Comparison of ENCODE assay signal across 9 cellular contexts in the genomic region with DNA sequence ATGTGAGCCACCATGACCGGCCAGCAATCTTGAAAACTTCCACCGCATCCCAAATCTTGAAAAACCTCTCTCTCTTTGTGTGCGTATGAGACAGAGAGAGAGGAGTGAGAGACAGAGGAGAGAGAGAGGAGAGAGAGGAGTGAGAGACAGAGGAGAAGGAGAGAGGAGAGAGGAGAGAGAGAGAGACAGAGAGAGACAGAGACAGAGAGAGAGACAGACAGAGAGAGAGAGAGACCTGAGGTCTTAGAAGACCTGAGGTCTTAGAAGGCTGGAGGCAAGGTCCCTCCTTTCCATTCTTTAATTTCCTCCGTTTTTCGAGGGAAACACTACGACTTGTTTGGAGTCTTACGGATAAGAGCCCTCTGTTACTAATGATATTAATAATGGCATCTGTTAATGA. TPM values are rescaled to one million over a fixed set of nuclear protein-coding genes. Genes with fewer than 3 reads are reported as not detected.
DNase-seq lines count a peak whose midpoint lies in the region; ATAC-seq, FAIRE-seq and TF ChIP-seq lines count a peak whose summit lies in the region.
"Had no signal": no experiment of that assay in that cellular context is flagged by ENCODE, and none has a peak within 500 bp of the region (broad histone marks: within the 10 kb centered on the region; RNA-seq: fewer than 3 reads in every experiment).

No MANE protein-coding gene starts in this region.

- TF ChIP-seq CTCF in K562 (IDR thresholded peaks at IDR 0.05 in 2 of 3, conservative IDR thresholded peaks at IDR 0.05 in 1 of 3; ENCODE audit: insufficient read depth in 2 of 3, low read depth in 1 of 3, low read length in 3 of 3) = no peak
- TF ChIP-seq CTCF in upper lobe of left lung (IDR thresholded peaks at IDR 0.05) = no peak
- no peak for TF ChIP-seq CTCF in H9 (conservative IDR thresholded peaks at IDR 0.05)

- H3K4me2 ChIP-seq in K562 (ENCODE audit: insufficient read depth, low read length) (peak overlapping the region; percentile 57; the same call in 1 of the 2 replicates), H9 (ENCODE audit: insufficient read depth, insufficient read length, low read length) (no peak overlapping the region)

- no peaks in the 10 kb centered on the region for H3K79me1 ChIP-seq in H9 (ENCODE audit: insufficient read depth, low read depth, low read length, poor library complexity, severe bottlenecking)

- H3K4me1 ChIP-seq in K562 (replicated peaks in 1 of 2; ENCODE audit: control insufficient read depth in 2 of 2, insufficient read depth in 2 of 2, low read length in 2 of 2) (peaks cover 0 to 10% of the 10 kb centered on the region in 2 experiments; a peak in 3 of 5 replicates), muscle layer of duodenum (ENCODE audit: control insufficient read depth in 1 of 2, insufficient read depth in 2 of 2, low read length in 2 of 2) (peaks cover 9 to 13% of the 10 kb centered on the region in 2 donors), upper lobe of left lung (peaks cover 0 to 10% (median 4%) of the 10 kb centered on the region in 4 donors), H9 (ENCODE audit: insufficient read depth, low read length) (no peaks in the 10 kb centered on the region)

- H2BK5ac ChIP-seq in H9 (ENCODE audit: insufficient read length, low read length) = no peak overlapping the region

- H3K27ac ChIP-seq in K562 (ENCODE audit: extremely low read depth, low read depth, low read length) (no peak overlapping the region), muscle layer of duodenum (ENCODE audit: low read length) (no peak overlapping the region), upper lobe of left lung (no peak overlapping the region), H9 (ENCODE audit: insufficient read length, low read depth, low read length) (no peak overlapping the region)

- 31% methylated on average over 7 of the region's 7 CpGs for WGBS in K562 (ENCODE audit: insufficient coverage, low coverage, missing lambda C conversion rate)
- 33 to 46% methylated on average over 7 of the region's 7 CpGs for WGBS in upper lobe of left lung, 2 donors
- WGBS in H9 (ENCODE audit: extremely low coverage, insufficient read length, low lambda C conversion rate) = no CpG with 5 or more reads among the region's 7 CpGs

- H3K9me3 Mint-ChIP-seq in activated naive CD4-positive, alpha-beta T cell treated with anti-CD3 and anti-CD28 coated beads, Interleukin-2, amount 50 U/mL, for 24 hours = no peaks in the 10 kb centered on the region
- no peaks in the 10 kb centered on the region for H3K9me3 Mint-ChIP-seq in H9

- BruUV-seq in K562 (replicated peaks; lab: Mats Ljungman, UMichigan) = no TSS peak

- no peak overlapping the region for H2BK15ac ChIP-seq in H9 (ENCODE audit: low read depth, low read length)

- no peaks in the 10 kb centered on the region for H3K36me3 Mint-ChIP-seq in activated naive CD4-positive, alpha-beta T cell treated with anti-CD3 and anti-CD28 coated beads, Interleukin-2, amount 50 U/mL, for 24 hours
- H3K36me3 Mint-ChIP-seq in H9 (ENCODE audit: insufficient read depth in 1 of 3, low read depth in 3 of 3) = no peaks in the 10 kb centered on the region; a peak in 2 of 7 replicates

- no peak overlapping the region for H3T11ph ChIP-seq in H9 (ENCODE audit: low read length)

- no peaks in the 10 kb centered on the region for H3K27me3 ChIP-seq in K562 (ENCODE audit: control insufficient read depth in 2 of 2, insufficient read depth in 2 of 2, low read length in 2 of 2)
- H3K27me3 ChIP-seq in muscle layer of duodenum (ENCODE audit: low read depth, low read length) = no peaks in the 10 kb centered on the region
- H3K27me3 ChIP-seq in upper lobe of left lung = no peaks in the 10 kb centered on the region
- no peaks in the 10 kb centered on the region for H3K27me3 ChIP-seq in H9 (ENCODE audit: insufficient read depth, low read length)

- H4K20me1 ChIP-seq in K562 (replicated peaks; ENCODE audit: control insufficient read depth, insufficient read depth, low read length) (no peaks in the 10 kb centered on the region), H9 (ENCODE audit: control insufficient read depth, insufficient read depth, insufficient read length) (no peaks in the 10 kb centered on the region)

- no peak for TF ChIP-seq RAD21 in K562 (CRISPR knock-in tag; conservative IDR thresholded peaks at IDR 0.05 in 1 of 2, IDR thresholded peaks at IDR 0.05 in 1 of 2)

- CTCF ChIA-PET in K562 (lab: Yijun Ruan, JAX; ENCODE audit: low intra/inter-chr PET ratio) = interaction anchor here (0.8 to 1.4 kb wide), 2 partner anchors 118 to 178 kb away, joined by 3 to 4 read pairs; no protein-coding TSS in a partner anchor

- H3K4me3 Mint-ChIP-seq in activated naive CD4-positive, alpha-beta T cell treated with anti-CD3 and anti-CD28 coated beads, Interleukin-2, amount 50 U/mL, for 24 hours = peak overlapping the region; percentile 73
- H3K4me3 Mint-ChIP-seq in H9 = no peak overlapping the region; a peak in 1 of 5 replicates

- no peak overlapping the region for H3K4ac ChIP-seq in H9 (ENCODE audit: low read depth, low read length)

- H3K23me2 ChIP-seq in H9 (ENCODE audit: insufficient read length, low read depth, low read length, poor library complexity, severe bottlenecking) = no peaks in the 10 kb centered on the region

- H3K27me3 Mint-ChIP-seq in activated naive CD4-positive, alpha-beta T cell treated with anti-CD3 and anti-CD28 coated beads, Interleukin-2, amount 50 U/mL, for 24 hours = no peaks in the 10 kb centered on the region
- H3K27me3 Mint-ChIP-seq in H9 (ENCODE audit: low read depth) = peaks cover 2% of the 10 kb centered on the region; the same call in 1 of the 2 replicates

- H2BK120ac ChIP-seq in H9 (ENCODE audit: low read depth, low read length, poor library complexity, severe bottlenecking) = no peak overlapping the region

- H2AFZ ChIP-seq in K562 (ENCODE audit: low read depth, low read length) (peak overlapping the region; percentile 66), H9 (ENCODE audit: low read length) (no peak overlapping the region)

- in situ Hi-C loops in K562 (cut with MboI) = no loop called here

- H4K5ac ChIP-seq in H9 (ENCODE audit: insufficient read length, low read depth, low read length) = no peak overlapping the region

- no peak overlapping the region for H4K91ac ChIP-seq in H9 (ENCODE audit: insufficient read length, low read depth, low read length)

- POLR2A ChIA-PET in K562 (lab: Yijun Ruan, JAX) = interaction anchor here (0.7 to 1.2 kb wide), 4 partner anchors 10 to 119 kb away, joined by 3 to 8 read pairs (median 4); no protein-coding TSS in a partner anchor

- TF ChIP-seq POLR2A in K562 (conservative IDR thresholded peaks at IDR 0.05) (no peak), upper lobe of left lung (IDR thresholded peaks at IDR 0.05) (no peak)

- no peak overlapping the region for H3K9ac ChIP-seq in K562 (ENCODE audit: insufficient read depth in 1 of 2, low read depth in 2 of 2, low read length in 2 of 2)
- H3K9ac ChIP-seq in H9 (ENCODE audit: extremely low read depth, insufficient read length, low read length) = no peak overlapping the region

- intact Hi-C loops in K562 (cut with micrococcal nuclease) = no loop called here

- no peak overlapping the region for H2BK12ac ChIP-seq in H9 (ENCODE audit: insufficient read length, low read depth, low read length)

- H3K14ac ChIP-seq in H9 (ENCODE audit: insufficient read depth, low read length) = no peak overlapping the region

- no peak overlapping the region for H3K23ac ChIP-seq in H9 (ENCODE audit: insufficient read length, low read depth, low read length)

- H3K79me2 ChIP-seq in K562 (ENCODE audit: control insufficient read depth, insufficient read depth, low read length) (no peaks in the 10 kb centered on the region), H9 (ENCODE audit: insufficient read depth, low read length) (no peaks in the 10 kb centered on the region)

- H2AK5ac ChIP-seq in H9 (ENCODE audit: insufficient read length, low read length) = no peak overlapping the region

- H3K18ac ChIP-seq in H9 (ENCODE audit: insufficient read length, low read depth, low read length) = no peak overlapping the region

- H3K56ac ChIP-seq in H9 (ENCODE audit: insufficient read length, low read depth, low read length) = no peak overlapping the region

- ATAC-seq in K562 = no peak
- ATAC-seq in upper lobe of left lung (ENCODE audit: low FRiP score in 2 of 2) = no peak

- no peak overlapping the region for H2BK20ac ChIP-seq in H9 (ENCODE audit: low read depth, low read length, poor library complexity, severe bottlenecking)

- no peak for FAIRE-seq in K562 (lab: Jason Lieb, UNC)

- no peak for TF ChIP-seq EP300 in K562 (IDR thresholded peaks at IDR 0.05; ENCODE audit: low read length)
- no peak for TF ChIP-seq EP300 in upper lobe of left lung (IDR thresholded peaks at IDR 0.05)

- no peaks in the 10 kb centered on the region for H3K9me3 ChIP-seq in K562 (replicated peaks; ENCODE audit: control insufficient read depth, insufficient read depth, low read depth, low read length)
- H3K9me3 ChIP-seq in muscle layer of duodenum (ENCODE audit: control insufficient read depth in 1 of 2, low read length in 2 of 2) = no peaks in the 10 kb centered on the region
- no peaks in the 10 kb centered on the region for H3K9me3 ChIP-seq in upper lobe of left lung
- no peaks in the 10 kb centered on the region for H3K9me3 ChIP-seq in H9 (ENCODE audit: control insufficient read depth, low read depth, low read length)

- H3K36me3 ChIP-seq in K562 (ENCODE audit: control insufficient read depth, insufficient read depth, low read length) (no peaks in the 10 kb centered on the region), muscle layer of duodenum (ENCODE audit: control insufficient read depth in 1 of 2, insufficient read depth in 2 of 2, low read length in 2 of 2) (no peaks in the 10 kb centered on the region), upper lobe of left lung (no peaks in the 10 kb centered on the region)

- no peak overlapping the region for H3K4me3 ChIP-seq in K562
- H3K4me3 ChIP-seq in muscle layer of duodenum (ENCODE audit: low read depth in 1 of 2, low read length in 2 of 2) = peak overlapping the region; percentile 55 to 67
- peak overlapping the region in 3 of 4 donors; percentile 17 to 23 (median 22) for H3K4me3 ChIP-seq in upper lobe of left lung

- H4K8ac ChIP-seq in H9 (replicated peaks; ENCODE audit: insufficient read length, low read depth, low read length) = no peak overlapping the region

- no peak overlapping the region for H3K27ac Mint-ChIP-seq in activated naive CD4-positive, alpha-beta T cell treated with anti-CD3 and anti-CD28 coated beads, Interleukin-2, amount 50 U/mL, for 24 hours
- 0 out of 7 replicates have a peak overlapping the region, but pooled peaks of 1 of the 3 experiments have one; percentile 44 for H3K27ac Mint-ChIP-seq in H9

- H3K9me1 ChIP-seq in K562 (ENCODE audit: control insufficient read depth, insufficient read depth, low read length) = no peaks in the 10 kb centered on the region

- H3K4me1 Mint-ChIP-seq in activated naive CD4-positive, alpha-beta T cell treated with anti-CD3 and anti-CD28 coated beads, Interleukin-2, amount 50 U/mL, for 24 hours = peaks cover 16% of the 10 kb centered on the region
- peaks cover 0 to 5% of the 10 kb centered on the region in 2 experiments; a peak in 2 of 4 replicates for H3K4me1 Mint-ChIP-seq in H9

- DNase-seq in activated naive CD4-positive, alpha-beta T cell treated with Interleukin-2 at 50 U/mL for 16 hours = no peak
- DNase-seq in K562 (ENCODE audit: extremely low read depth in 1 of 4, low spot score in 3 of 4) = no peak
- DNase-seq in upper lobe of left lung = no peak
- DNase-seq in hippocampal formation (lab: John Stamatoyannopoulos, UW) = no peak
- no peak for DNase-seq in NCI-H2107 (lab: John Stamatoyannopoulos, UW)
- DNase-seq in H9 = no peak

RNA-seq across cellular contexts. Expression of gene TMEM40, which starts 39.5 kb away (rescaled TPM):
- not detected in 2 replicates for total RNA-seq in K562 (2011; cell fraction: chromatin; rRNA removed; ENCODE audit: low replicate concordance)
- not detected in 2 replicates for total RNA-seq in K562 (2011; cell fraction: nucleolus; rRNA removed)
- not detected in 2 replicates for total RNA-seq in K562 (2011; cell fraction: nucleoplasm; rRNA removed)
- total RNA-seq in K562 (2014; rRNA removed) = not detected in 2 replicates
- not detected in 2 replicates for total RNA-seq in K562 (2014; rRNA removed; fragmentation: Illumina TruSeq; extraction: Trizol)
- not detected in 2 replicates for total RNA-seq in K562 (2015; rRNA removed; fragmentation: Illumina TruSeq; extraction: Trizol)
- not detected in 2 replicates for total RNA-seq in K562 (2021)
- polyA plus RNA-seq in K562 (2011; rRNA removed) = 0.31 TPM in 1 of 2 replicates, not detected in the other
- not detected in 2 replicates for polyA plus RNA-seq in K562 (2011; cell fraction: cytosol; rRNA removed)
- not detected in 2 replicates for polyA plus RNA-seq in K562 (2011; cell fraction: nucleus; rRNA removed)
- not detected in 2 replicates for polyA plus RNA-seq in K562 (2012)
- not detected in 2 replicates for polyA plus RNA-seq in K562 (2014; fragmentation: Illumina TruSeq; extraction: Trizol)
- under 1 TPM; 0.11 to 0.14 TPM for polyA plus RNA-seq in K562 (2014; fragmentation: Nextera tagmentation; extraction: Ambion mirVana)
- not detected in 2 replicates for polyA plus RNA-seq in K562 (2014; rRNA removed)
- polyA minus RNA-seq in K562 (2011; rRNA and poly(A)+ RNA removed) = not detected in 2 replicates
- polyA minus RNA-seq in K562 (2011; cell fraction: cytosol; rRNA and poly(A)+ RNA removed) = not detected in 2 replicates
- polyA minus RNA-seq in K562 (2011; cell fraction: nucleus; rRNA and poly(A)+ RNA removed) = not detected in 2 replicates
- 1 to 10 TPM in 4 of 6 donors, under 1 TPM in 2; 0.30 to 5.3 (median 1.1) TPM for total RNA-seq in upper lobe of left lung
- total RNA-seq in H9 (2021) = not detected in 2 replicates
- total RNA-seq: LHCN-M2 had no signal

RNA-seq across cellular contexts. Expression of gene RAF1, which starts 55.6 kb away (rescaled TPM):
- total RNA-seq in K562 (2011; cell fraction: chromatin; rRNA removed; ENCODE audit: low replicate concordance) = 242 and 294 TPM in 2 replicates
- total RNA-seq in K562 (2011; cell fraction: nucleolus; rRNA removed) = 149 and 152 TPM in 2 replicates
- 183 and 224 TPM in 2 replicates for total RNA-seq in K562 (2011; cell fraction: nucleoplasm; rRNA removed)
- total RNA-seq in K562 (2014; rRNA removed) (74.5 and 104 TPM in 2 replicates), K562 (2014; rRNA removed; fragmentation: Illumina TruSeq; extraction: Trizol) (91.4 and 95.2 TPM in 2 replicates), K562 (2015; rRNA removed; fragmentation: Illumina TruSeq; extraction: Trizol) (92.6 and 97.5 TPM in 2 replicates), K562 (2021) (78.3 and 83.2 TPM in 2 replicates), upper lobe of left lung (100 to 1,000 TPM in 4 of 6 donors, 10 to 100 TPM in 2; 78.7 to 195 (median 110) TPM), H9 (2021) (103 and 112 TPM in 2 replicates)
- polyA plus RNA-seq in K562 (2011; rRNA removed) (155 and 183 TPM in 2 replicates), K562 (2014; fragmentation: Illumina TruSeq; extraction: Trizol) (95.5 and 106 TPM in 2 replicates), K562 (2014; fragmentation: Nextera tagmentation; extraction: Ambion mirVana) (10 to 100 TPM; 28.0 to 32.3 TPM), K562 (2014; rRNA removed) (85.6 and 96.8 TPM in 2 replicates)
- polyA plus RNA-seq in K562 (2011; cell fraction: cytosol; rRNA removed) = 124 and 134 TPM in 2 replicates
- polyA plus RNA-seq in K562 (2011; cell fraction: nucleus; rRNA removed) = 176 and 181 TPM in 2 replicates
- polyA plus RNA-seq in K562 (2012) = 61.9 and 70.8 TPM in 2 replicates
- polyA minus RNA-seq in K562 (2011; rRNA and poly(A)+ RNA removed) = 208 and 239 TPM in 2 replicates
- polyA minus RNA-seq in K562 (2011; cell fraction: cytosol; rRNA and poly(A)+ RNA removed) = 66.7 and 92.6 TPM in 2 replicates
- polyA minus RNA-seq in K562 (2011; cell fraction: nucleus; rRNA and poly(A)+ RNA removed) = 109 and 169 TPM in 2 replicates
